10 cellular contexts compared by ENCODE assay signal in the genomic region with DNA sequence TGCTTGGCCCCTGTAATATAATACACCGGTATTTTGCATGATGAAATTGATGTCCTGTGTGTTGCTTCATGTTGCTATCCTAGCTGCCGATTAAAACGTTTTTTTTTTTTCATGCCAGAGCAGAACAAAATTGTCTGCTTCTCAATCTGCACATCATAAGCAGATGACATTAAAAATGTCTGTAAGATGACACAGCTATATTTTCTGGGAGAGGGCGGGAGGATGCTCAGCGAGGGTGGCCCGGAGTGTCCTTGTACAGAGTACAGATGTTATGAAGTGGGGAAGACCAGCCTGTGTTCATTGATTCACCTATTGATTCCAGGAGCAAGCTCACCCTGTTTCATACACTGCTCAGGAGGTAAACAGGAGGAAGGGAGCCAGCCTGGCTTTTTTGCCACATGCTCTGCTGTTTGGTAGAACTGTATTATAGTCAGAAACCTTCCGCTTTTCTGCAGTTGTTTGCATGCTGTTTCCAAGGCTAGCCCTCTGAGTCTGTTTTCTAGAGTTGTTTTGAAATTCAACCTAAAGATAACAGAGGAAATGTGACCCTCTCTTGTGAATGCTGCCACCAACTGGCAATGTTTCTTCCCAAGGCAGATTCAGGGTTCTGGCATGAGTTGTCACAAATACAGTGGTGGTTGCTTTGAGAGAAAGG. TPM values are rescaled to one million over a fixed set of nuclear protein-coding genes. Genes with fewer than 3 reads are reported as not detected.
A peak's percentile ranks its signal among the peaks of the same experiment; 100 is the strongest.
DNase-seq lines count a peak whose midpoint lies in the region; ATAC-seq, FAIRE-seq and TF ChIP-seq lines count a peak whose summit lies in the region.
"Had no signal": no experiment of that assay in that cellular context is flagged by ENCODE, and none has a peak within 500 bp of the region (broad histone marks: within the 10 kb centered on the region; RNA-seq: fewer than 3 reads in every experiment).

No MANE protein-coding gene starts in this region.

- peak overlapping the region; percentile 10; the same call in 1 of the 2 replicates for H3K4me2 ChIP-seq in IMR-90 (ENCODE audit: low read depth, low read length)

- H3K4me1 Mint-ChIP-seq in nephron progenitor cell = peaks cover 21% of the 10 kb centered on the region

- DNase-seq in D721Med (ENCODE audit: insufficient read length, low spot score) = no peak
- DNase-seq in IMR-90 = peak; percentile 41
- peak; percentile 94 for DNase-seq in OCI-M1 (lab: John Stamatoyannopoulos, UW)
- peak; percentile 43 for DNase-seq in central memory CD4-positive, alpha-beta T cell
- DNase-seq in nephron progenitor cell = no peak

- in situ Hi-C loops in IMR-90 (cut with MboI; ENCODE audit: low sequenced_read_pairs) = no loop called here

- dilution Hi-C loops in IMR-90 (cut with HindIII; ENCODE audit: low sequenced_read_pairs, unreplicated experiment) = loop anchor here (25.0 kb wide), 1 partner anchor 321 kb away; no protein-coding TSS in a partner anchor

- BruUV-seq in IMR-90 (replicated peaks; lab: Mats Ljungman, UMichigan) = no TSS peak

- H2AK9ac ChIP-seq in IMR-90 (replicated peaks; ENCODE audit: low read depth, low read length, poor library complexity) = no peak overlapping the region

- TF ChIP-seq RAD21 in IMR-90 (IDR thresholded peaks at IDR 0.05; ENCODE audit: low read length) = peak; percentile 34

- peaks cover 19% of the 10 kb centered on the region for H3K27me3 Mint-ChIP-seq in nephron progenitor cell (ENCODE audit: low read depth, poor library complexity)

- no peaks in the 10 kb centered on the region for H3K9me3 Mint-ChIP-seq in nephron progenitor cell

- no peaks in the 10 kb centered on the region for H4K20me1 ChIP-seq in IMR-90 (ENCODE audit: insufficient read depth, low read length)

- no peak overlapping the region for H2AK5ac ChIP-seq in IMR-90 (ENCODE audit: low read depth, low read length)

- H3K9ac ChIP-seq in IMR-90 (ENCODE audit: low read depth, low read length) = no peak overlapping the region

- no peak for TF ChIP-seq POLR2A in IMR-90 (IDR thresholded peaks at IDR 0.05; ENCODE audit: low read depth, low read length)

- CTCF ChIA-PET in IMR-90 (lab: Yijun Ruan, JAX) = interaction anchor here (0.6 to 1.5 kb wide), 5 partner anchors 118 to 709 kb away, joined by 3 to 5 read pairs (median 3); no protein-coding TSS in a partner anchor

- no peaks in the 10 kb centered on the region for H3K36me3 Mint-ChIP-seq in nephron progenitor cell (ENCODE audit: low read depth)

- no peaks in the 10 kb centered on the region for H3K36me3 ChIP-seq in IMR-90 (ENCODE audit: control insufficient read depth, insufficient read depth, low read length)
- H3K36me3 ChIP-seq: pancreas had no signal

- intact Hi-C loops in IMR-90 (cut with micrococcal nuclease) = loop anchor here (1.0 kb wide), 1 partner anchor 318 kb away; no protein-coding TSS in a partner anchor

- no peak overlapping the region for H3K27ac ChIP-seq in IMR-90 (ENCODE audit: insufficient read depth, low read length)

- H2BK5ac ChIP-seq in IMR-90 (ENCODE audit: low read depth, low read length, poor library complexity, severe bottlenecking) = no peak overlapping the region

- H3K27me3 ChIP-seq in IMR-90 (ENCODE audit: control insufficient read depth, insufficient read depth, low read length) = peaks cover 7% of the 10 kb centered on the region; the same call in 1 of the 2 replicates
- H3K27me3 ChIP-seq: pancreas had no signal

- POLR2A ChIA-PET in IMR-90 (lab: Charles Lee; ENCODE audit: unreplicated experiment) = no interaction called here

- ATAC-seq in IMR-90 (ENCODE audit: low read depth) (no peak), HG03378 (IDR thresholded peaks at IDR 0.05; ENCODE audit: unreplicated experiment) (no peak), GM21723 (IDR thresholded peaks at IDR 0.05; ENCODE audit: unreplicated experiment) (no peak), HG02642 (IDR thresholded peaks at IDR 0.05; ENCODE audit: poor library complexity, unreplicated experiment) (no peak)

- H3K9me3 ChIP-seq in IMR-90 (ENCODE audit: control insufficient read depth, insufficient read depth, low read length) = no peaks in the 10 kb centered on the region
- H3K9me3 ChIP-seq: pancreas had no signal

- H4K5ac ChIP-seq in IMR-90 (ENCODE audit: low read depth, low read length) = no peak overlapping the region

- H3K23ac ChIP-seq in IMR-90 (ENCODE audit: low read depth, low read length) = no peak overlapping the region

- no peak for FAIRE-seq in D721Med (lab: Jason Lieb, UNC)
- FAIRE-seq: TTC549 had no signal

- no peak overlapping the region for H2BK20ac ChIP-seq in IMR-90 (ENCODE audit: low read depth, low read length)

- no peak overlapping the region for H3K4me3 Mint-ChIP-seq in nephron progenitor cell

- H4K91ac ChIP-seq in IMR-90 (ENCODE audit: insufficient read depth, low read depth, low read length) = no peak overlapping the region

- peaks cover 3% of the 10 kb centered on the region for H3K4me1 ChIP-seq in IMR-90 (ENCODE audit: control insufficient read depth, insufficient read depth, low read length)

- H2AFZ ChIP-seq in IMR-90 (replicated peaks; ENCODE audit: low read length, poor library complexity) = peak overlapping the region; percentile 54

- no peak overlapping the region for H3K4ac ChIP-seq in IMR-90 (ENCODE audit: low read depth, low read length)

- H3K4me3 ChIP-seq in IMR-90 (ENCODE audit: insufficient read depth, low read depth, low read length) = no peak overlapping the region
- H3K4me3 ChIP-seq: pancreas had no signal

- no peak overlapping the region; the same call in 1 of the 2 replicates for H3K18ac ChIP-seq in IMR-90 (ENCODE audit: low read depth, low read length)

- H3K9me1 ChIP-seq in IMR-90 (ENCODE audit: insufficient read depth, low read length) = no peaks in the 10 kb centered on the region

- TF ChIP-seq CTCF in D721Med (IDR thresholded peaks at IDR 0.05; ENCODE audit: insufficient read depth, missing control alignments) = peak; percentile 59
- TF ChIP-seq CTCF in IMR-90 (conservative IDR thresholded peaks at IDR 0.05; ENCODE audit: low read depth, low read length) = peak; percentile 36
- peak; percentile 44 for TF ChIP-seq CTCF in nephron progenitor cell (IDR thresholded peaks at IDR 0.05)

- H3K27ac Mint-ChIP-seq in nephron progenitor cell = peak overlapping the region; percentile 13

- 0 out of 4 replicates have a peak overlapping the region, but pooled peaks of 1 of the 2 experiments have one; percentile 6 for H4K8ac ChIP-seq in IMR-90 (ENCODE audit: low read depth in 2 of 2, low read length in 2 of 2)

- no peak overlapping the region for H2BK15ac ChIP-seq in IMR-90 (ENCODE audit: low read depth, low read length)

- no peak overlapping the region for H2BK120ac ChIP-seq in IMR-90 (ENCODE audit: low read depth, low read length)

- no peak overlapping the region for H3K56ac ChIP-seq in IMR-90 (ENCODE audit: extremely low read depth, insufficient read depth, low read length)

- WGBS in IMR-90 (ENCODE audit: extremely low coverage in 2 of 2, insufficient read length in 1 of 2), 2 experiments = no CpG with 5 or more reads among the region's 7 CpGs

- no peak overlapping the region for H3K14ac ChIP-seq in IMR-90 (replicated peaks; ENCODE audit: low read depth, low read length)

- H3K79me1 ChIP-seq in IMR-90 (ENCODE audit: low read depth in 1 of 2, low read length in 2 of 2) = no peaks in the 10 kb centered on the region

TF ChIP-seq in IMR-90, 13 proteins besides CTCF, POLR2A, EP300 and RAD21:
- no peak for TF ChIP-seq MAFK (IDR thresholded peaks at IDR 0.05; ENCODE audit: low read depth, low read length)
- no peak for TF ChIP-seq CHD1 (IDR thresholded peaks at IDR 0.05; ENCODE audit: low read depth, low read length)
- no peak for TF ChIP-seq RFX5 (IDR thresholded peaks at IDR 0.05; ENCODE audit: low read depth, low read length)
- TF ChIP-seq, protein P1, sequence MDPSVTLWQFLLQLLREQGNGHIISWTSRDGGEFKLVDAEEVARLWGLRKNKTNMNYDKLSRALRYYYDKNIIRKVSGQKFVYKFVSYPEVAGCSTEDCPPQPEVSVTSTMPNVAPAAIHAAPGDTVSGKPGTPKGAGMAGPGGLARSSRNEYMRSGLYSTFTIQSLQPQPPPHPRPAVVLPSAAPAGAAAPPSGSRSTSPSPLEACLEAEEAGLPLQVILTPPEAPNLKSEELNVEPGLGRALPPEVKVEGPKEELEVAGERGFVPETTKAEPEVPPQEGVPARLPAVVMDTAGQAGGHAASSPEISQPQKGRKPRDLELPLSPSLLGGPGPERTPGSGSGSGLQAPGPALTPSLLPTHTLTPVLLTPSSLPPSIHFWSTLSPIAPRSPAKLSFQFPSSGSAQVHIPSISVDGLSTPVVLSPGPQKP (IDR thresholded peaks at IDR 0.05; ENCODE audit: borderline replicate concordance, low read depth, low read length) = no peak
- TF ChIP-seq, protein P2, sequence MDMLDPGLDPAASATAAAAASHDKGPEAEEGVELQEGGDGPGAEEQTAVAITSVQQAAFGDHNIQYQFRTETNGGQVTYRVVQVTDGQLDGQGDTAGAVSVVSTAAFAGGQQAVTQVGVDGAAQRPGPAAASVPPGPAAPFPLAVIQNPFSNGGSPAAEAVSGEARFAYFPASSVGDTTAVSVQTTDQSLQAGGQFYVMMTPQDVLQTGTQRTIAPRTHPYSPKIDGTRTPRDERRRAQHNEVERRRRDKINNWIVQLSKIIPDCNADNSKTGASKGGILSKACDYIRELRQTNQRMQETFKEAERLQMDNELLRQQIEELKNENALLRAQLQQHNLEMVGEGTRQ (IDR thresholded peaks at IDR 0.05; ENCODE audit: low read depth, low read length) = no peak
- peak; percentile 34 for TF ChIP-seq SMC3 (IDR thresholded peaks at IDR 0.05; ENCODE audit: low read depth, low read length)
- TF ChIP-seq MXI1 (IDR thresholded peaks at IDR 0.05; ENCODE audit: borderline replicate concordance, low read depth, low read length) = no peak
- TF ChIP-seq RCOR1 (IDR thresholded peaks at IDR 0.05; ENCODE audit: insufficient replicate concordance, low read length) = no peak

RNA-seq across cellular contexts. Expression of a gene that starts 4.7 kb away (rescaled TPM):
- 0.36 and 0.83 TPM in 2 replicates for total RNA-seq in IMR-90 (2012; rRNA removed)
- 1.4 and 1.9 TPM in 2 replicates for polyA plus RNA-seq in IMR-90 (2012; rRNA removed)
- 1.3 and 3.3 TPM in 2 replicates for polyA plus RNA-seq in IMR-90 (2012; cell fraction: cytosol; rRNA removed)
- 2.3 and 3.6 TPM in 2 replicates for polyA plus RNA-seq in IMR-90 (2012; cell fraction: nucleus; rRNA removed; ENCODE audit: low replicate concordance)

Comparison
In these comparisons a context has a peak if more than half of its experiments do, and no peak if none do; other contexts are left out.
1. DNase-seq: peak in IMR-90 (single experiment), OCI-M1 (single experiment) and central memory CD4-positive, alpha-beta T cell (single experiment); none in D721Med (single experiment) and nephron progenitor cell (single experiment).
2. Peak in every context shown above with its lines, with median percentiles within 50 percentile points of each other: CTCF ChIP-seq.